In the genomic region with DNA sequence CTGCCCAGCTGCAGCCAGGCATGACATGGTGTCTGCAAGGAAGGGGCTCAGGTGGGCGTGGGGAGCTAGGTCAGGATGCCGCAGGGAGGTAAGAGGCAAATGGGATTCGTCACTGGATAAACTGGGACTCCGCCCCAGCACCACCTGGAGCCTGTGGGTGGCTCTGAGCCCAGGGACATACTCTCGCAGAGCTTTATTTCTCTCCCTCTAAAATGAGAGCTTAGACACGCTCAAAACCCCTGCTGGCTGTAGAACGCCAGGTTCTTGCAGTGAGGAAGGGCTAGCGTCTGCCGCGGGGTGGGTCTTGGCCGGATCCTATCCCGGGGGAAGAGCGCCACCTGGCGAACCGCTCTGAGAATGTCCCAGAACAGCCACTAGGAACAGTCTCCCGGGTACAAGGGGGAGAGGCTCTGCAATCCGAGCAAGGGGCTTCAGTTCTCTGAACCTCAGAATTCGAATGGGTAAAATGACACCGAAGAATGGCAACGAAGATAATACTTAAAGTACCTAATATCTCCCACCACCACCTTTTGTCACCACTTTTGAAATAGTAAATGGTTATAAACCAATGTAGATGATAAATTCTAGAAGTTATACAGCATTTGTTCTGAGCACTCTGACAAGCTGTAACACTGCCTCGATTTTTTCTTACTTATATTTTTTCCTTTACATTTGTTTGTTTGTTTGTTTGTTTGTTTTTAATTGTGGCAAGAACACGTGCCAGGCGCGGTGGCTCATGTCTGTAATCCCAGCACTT, we compare ENCODE assay signal across 7 cellular contexts.
DNase-seq lines count a peak whose midpoint lies in the region; ATAC-seq and TF ChIP-seq lines count a peak whose summit lies in the region.

No MANE protein-coding gene starts in this region.

- peak; percentile 92 for DNase-seq in NCI-H2171 treated with DMSO at 0.1 percent for 48 hours (lab: John Stamatoyannopoulos, UW)
- DNase-seq in activated CD4-positive, CD25-positive, alpha-beta regulatory T cell (lab: John Stamatoyannopoulos, UW) = peak; percentile 57 to 68 (median 60)
- DNase-seq in cardiac fibroblast (ENCODE audit: low read depth in 2 of 2) = peak; percentile 77 to 84
- peak; percentile 92 for DNase-seq in inferior parietal cortex (ENCODE audit: extremely low spot score)
- peak; percentile 47 to 72 for DNase-seq in stimulated activated CD4-positive, alpha-beta T cell treated with anti-CD3 and anti-CD28 coated beads, Interleukin-12 subunit alpha, Interleukin-12 subunit beta, amount 100 ng/mL, for 24 hours (ENCODE audit: low read depth in 2 of 2)

- peak; percentile 90 for TF ChIP-seq CTCF in cardiac fibroblast (IDR thresholded peaks at IDR 0.05; ENCODE audit: low read depth, low read length)

- H3K4me3 ChIP-seq in cardiac fibroblast (replicated peaks in 1 of 2; ENCODE audit: low read depth in 2 of 2, low read length in 2 of 2) = peak overlapping the region in 1 of 2 donors; percentile 18

- ATAC-seq in GM18498 (IDR thresholded peaks at IDR 0.05; ENCODE audit: unreplicated experiment) (peak; percentile 91), HG02885 (IDR thresholded peaks at IDR 0.05; ENCODE audit: poor library complexity, unreplicated experiment) (peak; percentile 95)
